8 cellular contexts compared by ENCODE assay signal in the genomic region with DNA sequence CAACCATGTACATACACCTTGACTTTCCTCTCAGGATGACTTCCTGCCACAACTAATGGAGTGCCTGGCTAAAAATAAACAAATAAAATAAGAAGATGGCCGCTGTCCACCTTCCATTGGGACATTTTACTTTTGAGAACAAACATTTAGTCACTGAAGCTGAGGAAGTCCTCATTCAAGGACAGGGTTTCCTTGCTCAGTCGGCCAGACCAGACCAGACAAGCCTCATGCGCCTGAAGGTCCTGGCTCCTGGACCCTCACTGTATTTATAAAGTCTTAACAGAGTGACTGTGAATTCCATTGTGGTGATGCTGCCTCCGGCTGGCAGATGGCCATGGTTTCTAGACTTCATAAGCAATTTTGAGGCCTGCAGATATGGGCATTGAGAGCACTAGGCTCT.
A peak's percentile ranks its signal among the peaks of the same experiment; 100 is the strongest.
DNase-seq lines count a peak whose midpoint lies in the region; ATAC-seq and TF ChIP-seq lines count a peak whose summit lies in the region.

No MANE protein-coding gene starts in this region.

- DNase-seq in Calu3 (peak; percentile 45), SJCRH30 (peak; percentile 58 to 68), psoas muscle (peak; percentile 64 to 65), DMS114 treated with DMSO at 0.1 percent for 48 hours (lab: John Stamatoyannopoulos, UW; ENCODE audit: unreplicated experiment) (no peak), iPS-NIHi7 (ENCODE audit: extremely low spot score) (no peak), SW480 (ENCODE audit: low spot score) (no peak), NCI-H2196 (lab: John Stamatoyannopoulos, UW; ENCODE audit: unreplicated experiment) (no peak)

- TF ChIP-seq CTCF in Calu3 (IDR thresholded peaks at IDR 0.05; ENCODE audit: unreplicated experiment) = no peak
- no peak for TF ChIP-seq CTCF in gastroesophageal sphincter (IDR thresholded peaks at IDR 0.05)
- TF ChIP-seq CTCF in psoas muscle (IDR thresholded peaks at IDR 0.05) = no peak

- CTCF ChIA-PET in Calu3 (lab: Charles Lee) = interaction anchor here (0.6 to 0.9 kb wide), 4 partner anchors 14 to 958 kb away, joined by 3 to 4 read pairs (median 4); a partner anchor contains a TSS

- WGBS in gastroesophageal sphincter (ENCODE audit: low coverage in 1 of 2), 2 donors = 24 to 78% methylated on average over 1 to 4 of the region's 4 CpGs
- WGBS in psoas muscle, 3 donors = 48 to 50% (median 49%) methylated on average over 4 of the region's 4 CpGs

- H3K4me1 ChIP-seq in SJCRH30 (peaks cover 13% of the 10 kb centered on the region), gastroesophageal sphincter (peaks cover 0 to 42% (median 25%) of the 10 kb centered on the region in 3 donors), psoas muscle (no peaks in the 10 kb centered on the region)

- no peaks in the 10 kb centered on the region for H3K36me3 Mint-ChIP-seq in Calu3 (ENCODE audit: insufficient read depth, unreplicated experiment)

- no peaks in the 10 kb centered on the region for H3K27me3 Mint-ChIP-seq in Calu3 (ENCODE audit: unreplicated experiment)

- ATAC-seq in gastroesophageal sphincter (peak; percentile 51), psoas muscle (peak in 1 of 4 donors; percentile 37)

- no peaks in the 10 kb centered on the region for H3K9me3 Mint-ChIP-seq in Calu3 (ENCODE audit: low read depth, unreplicated experiment)

- H3K4me1 Mint-ChIP-seq in Calu3 (ENCODE audit: low read depth, unreplicated experiment) = peaks cover 49% of the 10 kb centered on the region

- H3K4me3 Mint-ChIP-seq in Calu3 (ENCODE audit: low read depth, unreplicated experiment) = no peak overlapping the region

- H3K4me3 ChIP-seq in SJCRH30 (no peak overlapping the region), gastroesophageal sphincter (no peak overlapping the region), psoas muscle (no peak overlapping the region)

- no peak for TF ChIP-seq POLR2A in gastroesophageal sphincter (IDR thresholded peaks at IDR 0.05)

- H3K27ac Mint-ChIP-seq in Calu3 (ENCODE audit: unreplicated experiment) = peak overlapping the region; percentile 75

- BruUV-seq in Calu3 (replicated peaks; lab: Mats Ljungman, UMichigan) = no TSS peak

- H3K9me3 ChIP-seq in SJCRH30 (replicated peaks) (no peaks in the 10 kb centered on the region), gastroesophageal sphincter (no peaks in the 10 kb centered on the region), psoas muscle (no peaks in the 10 kb centered on the region)

- TF ChIP-seq EP300 in gastroesophageal sphincter (IDR thresholded peaks at IDR 0.05) = no peak

- intact Hi-C loops in Calu3 (cut with micrococcal nuclease; ENCODE audit: unreplicated experiment) = no loop called here
- intact Hi-C loops in psoas muscle (cut with DNase I) = no loop called here

- H3K27me3 ChIP-seq in SJCRH30 = no peaks in the 10 kb centered on the region
- H3K27me3 ChIP-seq in gastroesophageal sphincter = no peaks in the 10 kb centered on the region
- H3K27me3 ChIP-seq in psoas muscle (ENCODE audit: insufficient read depth in 3 of 3, low read length in 2 of 3) = no peaks in the 10 kb centered on the region

- H3K27ac ChIP-seq in SJCRH30 (peak overlapping the region; percentile 62), gastroesophageal sphincter (peak overlapping the region; percentile 56 to 79 (median 64)), psoas muscle (peak overlapping the region; percentile 48)

- H3K36me3 ChIP-seq in SJCRH30 (no peaks in the 10 kb centered on the region), gastroesophageal sphincter (no peaks in the 10 kb centered on the region), psoas muscle (ENCODE audit: insufficient read depth in 1 of 2, low read depth in 1 of 2) (no peaks in the 10 kb centered on the region)

Comparison
In these comparisons a context has a peak if more than half of its experiments do, and no peak if none do; other contexts are left out.
1. DNase-seq: peak in Calu3 (single experiment), SJCRH30 (2 of 2) and psoas muscle (2 of 2); none in DMS114 treated with DMSO at 0.1 percent for 48 hours (single experiment), iPS-NIHi7 (single experiment), SW480 (single experiment) and NCI-H2196 (single experiment).
2. Peak in every context shown above with its lines, with median percentiles within 50 percentile points of each other: H3K27ac ChIP-seq.